Comparison of ENCODE assay signal across 24 cellular contexts in the genomic region with DNA sequence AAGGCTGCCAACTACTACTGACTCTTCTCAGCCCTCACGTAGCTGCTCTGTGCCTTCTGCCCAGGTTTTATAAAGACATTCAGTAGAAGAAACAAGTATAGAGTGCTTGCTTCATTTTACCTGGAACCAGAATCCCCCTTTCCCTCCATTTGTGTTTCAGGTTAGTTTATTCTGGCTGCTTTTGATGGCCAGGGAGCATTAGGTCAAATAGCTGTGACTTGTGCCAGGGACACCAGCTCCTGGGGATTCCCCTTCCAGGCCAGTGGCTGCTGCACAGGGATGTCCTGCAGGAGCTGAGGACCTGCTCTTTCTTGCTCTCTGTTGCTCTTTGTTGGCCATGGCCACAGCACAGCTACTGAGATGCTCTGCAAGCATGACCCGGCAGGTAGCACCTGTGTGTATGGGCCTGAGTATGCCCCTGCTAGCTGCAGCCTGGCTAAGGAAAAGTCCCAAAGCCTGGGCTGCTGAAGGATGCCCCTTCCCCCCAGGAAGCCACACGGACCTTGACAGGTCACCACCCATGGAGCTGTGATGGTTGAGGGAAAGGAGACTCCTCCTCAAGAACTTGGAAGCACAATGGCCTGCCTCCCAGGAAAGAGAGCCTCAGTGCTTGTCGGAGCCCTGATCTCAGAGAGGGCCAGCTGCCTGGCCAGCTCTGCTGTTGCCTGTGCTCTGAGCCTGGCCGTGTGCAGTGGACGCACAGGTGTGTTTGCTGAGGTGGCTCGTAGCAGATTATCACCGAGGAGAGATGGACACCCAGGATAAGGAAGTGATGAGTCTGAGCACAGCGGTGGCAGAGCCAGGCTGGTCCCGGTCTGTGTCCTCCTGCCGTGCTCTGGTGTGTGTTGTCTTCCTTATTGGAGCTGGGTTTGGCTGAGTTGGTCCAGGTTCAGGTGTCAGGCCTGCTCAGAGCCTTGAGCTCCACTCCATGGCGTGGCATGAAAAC.
A peak's percentile ranks its signal among the peaks of the same experiment; 100 is the strongest.
DNase-seq lines count a peak whose midpoint lies in the region; ATAC-seq, FAIRE-seq and TF ChIP-seq lines count a peak whose summit lies in the region.
"Had no signal": no experiment of that assay in that cellular context is flagged by ENCODE, and none has a peak within 500 bp of the region (broad histone marks: within the 10 kb centered on the region; RNA-seq: fewer than 3 reads in every experiment).

No MANE protein-coding gene starts in this region.

- no peaks in the 10 kb centered on the region for H3K79me2 ChIP-seq in H9 (ENCODE audit: insufficient read depth, low read length)

- H3K27ac ChIP-seq in H9 (ENCODE audit: insufficient read length, low read depth, low read length): no peak overlapping the region
- H3K27ac ChIP-seq in kidney (ENCODE audit: low read depth in 2 of 2, low read length in 2 of 2): no peak overlapping the region
- H3K27ac ChIP-seq: body of pancreas had no signal

- no peak overlapping the region for H3K4me3 ChIP-seq in kidney (ENCODE audit: low read length in 2 of 2)
- H3K4me3 ChIP-seq: body of pancreas, HAP-1, mucosa of descending colon had no signal

- no peak overlapping the region for H2BK20ac ChIP-seq in H9 (ENCODE audit: low read depth, low read length, poor library complexity, severe bottlenecking)

- no peak overlapping the region for H2BK15ac ChIP-seq in H9 (ENCODE audit: low read depth, low read length)

- no peak overlapping the region for H3K4me2 ChIP-seq in H9 (ENCODE audit: insufficient read depth, insufficient read length, low read length)

- H3K27me3 Mint-ChIP-seq in activated CD4-positive, alpha-beta memory T cell treated with anti-CD3 and anti-CD28 coated beads, Interleukin-2, amount 10 ng/mL, durations not matched to agents 7 days and 5 days: no peaks in the 10 kb centered on the region
- no peaks in the 10 kb centered on the region for H3K27me3 Mint-ChIP-seq in activated CD4-positive, alpha-beta memory T cell treated with anti-CD3 and anti-CD28 coated beads for 36 hours
- peaks cover 3% of the 10 kb centered on the region; the same call in 1 of the 2 replicates for H3K27me3 Mint-ChIP-seq in H9 (ENCODE audit: low read depth)
- H3K27me3 Mint-ChIP-seq: B cell; stimulated activated naive CD8-positive, alpha-beta T cell treated with anti-CD3 and anti-CD28 coated beads, Interleukin-15, Interleukin-2, amounts not matched to agents 100 ng/mL and 50 ng/mL, for 24 hours; type B pancreatic cell had no signal

- H4K91ac ChIP-seq in H9 (ENCODE audit: insufficient read length, low read depth, low read length): no peak overlapping the region

- no peaks in the 10 kb centered on the region for H3K23me2 ChIP-seq in H9 (ENCODE audit: insufficient read length, low read depth, low read length, poor library complexity, severe bottlenecking)

- no CpG with 5 or more reads among the region's 12 CpGs for WGBS in H9 (ENCODE audit: extremely low coverage, insufficient read length, low lambda C conversion rate)

- H3K79me1 ChIP-seq in H9 (ENCODE audit: insufficient read depth, low read depth, low read length, poor library complexity, severe bottlenecking): no peaks in the 10 kb centered on the region

- no peak overlapping the region for H3K4me3 Mint-ChIP-seq in activated CD4-positive, alpha-beta memory T cell treated with anti-CD3 and anti-CD28 coated beads, Interleukin-2, amount 10 ng/mL, durations not matched to agents 7 days and 5 days
- H3K4me3 Mint-ChIP-seq in activated CD4-positive, alpha-beta memory T cell treated with anti-CD3 and anti-CD28 coated beads for 36 hours: no peak overlapping the region
- H3K4me3 Mint-ChIP-seq in H9: no peak overlapping the region
- H3K4me3 Mint-ChIP-seq: B cell; stimulated activated naive CD8-positive, alpha-beta T cell treated with anti-CD3 and anti-CD28 coated beads, Interleukin-15, Interleukin-2, amounts not matched to agents 100 ng/mL and 50 ng/mL, for 24 hours; T-helper 2 cell treated with Interferon-gamma antibody and Interleukin-4, amounts not matched to agents 5 μg/mL and 100 μg/mL, for 36 hours; type B pancreatic cell had no signal

- H4K20me1 ChIP-seq in H9 (ENCODE audit: control insufficient read depth, insufficient read depth, insufficient read length): no peaks in the 10 kb centered on the region

- intact Hi-C loops in activated CD4-positive, alpha-beta memory T cell treated with anti-CD3 and anti-CD28 coated beads for 36 hours (cut with micrococcal nuclease): no loop called here
- intact Hi-C loops in kidney (cut with DNase I): no loop called here
- intact Hi-C loops in posterior vena cava (cut with DNase I): no loop called here

- no peaks in the 10 kb centered on the region for H3K27me3 ChIP-seq in H9 (ENCODE audit: insufficient read depth, low read length)
- H3K27me3 ChIP-seq: body of pancreas had no signal

- no peak overlapping the region for H2BK120ac ChIP-seq in H9 (ENCODE audit: low read depth, low read length, poor library complexity, severe bottlenecking)

- H3T11ph ChIP-seq in H9 (ENCODE audit: low read length): no peak overlapping the region

- peaks cover 0 to 4% of the 10 kb centered on the region in 2 donors for H3K36me3 ChIP-seq in kidney (ENCODE audit: control insufficient read depth in 1 of 2, insufficient read depth in 2 of 2, low read length in 2 of 2)
- H3K36me3 ChIP-seq: HAP-1 had no signal

- peak; percentile 4 for DNase-seq in activated CD4-positive, alpha-beta memory T cell treated with anti-CD3 and anti-CD28 coated beads, Interleukin-2, amount 10 ng/mL, durations not matched to agents 7 days and 5 days
- DNase-seq in activated CD4-positive, alpha-beta memory T cell treated with anti-CD3 and anti-CD28 coated beads for 36 hours: no peak
- DNase-seq in H9 (peak; percentile 19), kidney (peak; percentile 52), posterior vena cava (ENCODE audit: low spot score) (peak; percentile 65), ACHN (no peak)
- DNase-seq: cortex of kidney; GDM1; glutamatergic neuron; MM.1S; NCI-H1436 treated with DMSO at 0.1 percent for 48 hours; NCI-H526; stimulated activated CD4-positive, alpha-beta T cell treated with anti-CD3 and anti-CD28 coated beads, Interleukin-4, amount 100 ng/mL, for 24 hours had no signal

- H3K9me3 Mint-ChIP-seq in activated CD4-positive, alpha-beta memory T cell treated with anti-CD3 and anti-CD28 coated beads, Interleukin-2, amount 10 ng/mL, durations not matched to agents 7 days and 5 days: peaks cover 7% of the 10 kb centered on the region
- H3K9me3 Mint-ChIP-seq in activated CD4-positive, alpha-beta memory T cell treated with anti-CD3 and anti-CD28 coated beads for 36 hours: peaks cover 40% of the 10 kb centered on the region
- peaks cover 22 to 26% of the 10 kb centered on the region in 2 experiments for H3K9me3 Mint-ChIP-seq in H9
- H3K9me3 Mint-ChIP-seq: type B pancreatic cell had no signal

- no peaks in the 10 kb centered on the region for H3K4me1 ChIP-seq in H9 (ENCODE audit: insufficient read depth, low read length)
- peaks cover 0 to 3% of the 10 kb centered on the region in 2 donors for H3K4me1 ChIP-seq in kidney (ENCODE audit: control insufficient read depth in 1 of 2, insufficient read depth in 1 of 2, low read depth in 1 of 2, low read length in 2 of 2)
- H3K4me1 ChIP-seq: HAP-1 had no signal

- no peaks in the 10 kb centered on the region for H3K9me3 ChIP-seq in H9 (ENCODE audit: control insufficient read depth, low read depth, low read length)
- peaks cover 0 to 22% of the 10 kb centered on the region in 2 donors for H3K9me3 ChIP-seq in kidney (ENCODE audit: control insufficient read depth in 1 of 2, low read length in 2 of 2)
- H3K9me3 ChIP-seq: body of pancreas, HAP-1 had no signal

- in situ Hi-C loops in ACHN (cut with HindIII; ENCODE audit: low pct_ligation_motif_present, low pct_unique_long_range_greater_than_20kb, low sequenced_read_pairs): no loop called here

- POLR2A ChIA-PET in activated CD4-positive, alpha-beta memory T cell treated with anti-CD3 and anti-CD28 coated beads, Interleukin-2, amount 10 ng/mL, durations not matched to agents 7 days and 5 days (lab: Charles Lee): no interaction called here
- POLR2A ChIA-PET in activated CD4-positive, alpha-beta memory T cell treated with anti-CD3 and anti-CD28 coated beads for 36 hours (lab: Charles Lee): no interaction called here

- peaks cover 10% of the 10 kb centered on the region for H3K36me3 Mint-ChIP-seq in activated CD4-positive, alpha-beta memory T cell treated with anti-CD3 and anti-CD28 coated beads, Interleukin-2, amount 10 ng/mL, durations not matched to agents 7 days and 5 days (ENCODE audit: low read depth)
- peaks cover 61% of the 10 kb centered on the region for H3K36me3 Mint-ChIP-seq in activated CD4-positive, alpha-beta memory T cell treated with anti-CD3 and anti-CD28 coated beads for 36 hours
- H3K36me3 Mint-ChIP-seq in H9 (ENCODE audit: insufficient read depth in 1 of 3, low read depth in 3 of 3): peaks cover 3 to 29% (median 20%) of the 10 kb centered on the region in 3 experiments; a peak in 5 of 7 replicates
- H3K36me3 Mint-ChIP-seq: type B pancreatic cell had no signal

- no peak overlapping the region for H3K27ac Mint-ChIP-seq in activated CD4-positive, alpha-beta memory T cell treated with anti-CD3 and anti-CD28 coated beads, Interleukin-2, amount 10 ng/mL, durations not matched to agents 7 days and 5 days
- no peak overlapping the region for H3K27ac Mint-ChIP-seq in activated CD4-positive, alpha-beta memory T cell treated with anti-CD3 and anti-CD28 coated beads for 36 hours
- no peak overlapping the region for H3K27ac Mint-ChIP-seq in H9
- H3K27ac Mint-ChIP-seq: B cell; stimulated activated naive CD8-positive, alpha-beta T cell treated with anti-CD3 and anti-CD28 coated beads, Interleukin-15, Interleukin-2, amounts not matched to agents 100 ng/mL and 50 ng/mL, for 24 hours; T-helper 2 cell treated with Interferon-gamma antibody and Interleukin-4, amounts not matched to agents 5 μg/mL and 100 μg/mL, for 36 hours; type B pancreatic cell had no signal

- no peak overlapping the region for H2BK5ac ChIP-seq in H9 (ENCODE audit: insufficient read length, low read length)

- TF ChIP-seq CTCF in H9 (conservative IDR thresholded peaks at IDR 0.05) (no peak), kidney (IDR thresholded peaks at IDR 0.05; ENCODE audit: borderline replicate concordance, extremely low read depth, insufficient read depth) (no peak)

- H3K9ac ChIP-seq in H9 (ENCODE audit: extremely low read depth, insufficient read length, low read length) (no peak overlapping the region), kidney (ENCODE audit: low read length in 2 of 2) (no peak overlapping the region)

- H4K8ac ChIP-seq in H9 (replicated peaks; ENCODE audit: insufficient read length, low read depth, low read length): no peak overlapping the region

- H3K56ac ChIP-seq in H9 (ENCODE audit: insufficient read length, low read depth, low read length): no peak overlapping the region

- H2BK12ac ChIP-seq in H9 (ENCODE audit: insufficient read length, low read depth, low read length): no peak overlapping the region

- no peak overlapping the region for H2AFZ ChIP-seq in H9 (ENCODE audit: low read length)

- no peak overlapping the region for H3K4ac ChIP-seq in H9 (ENCODE audit: low read depth, low read length)

- no peak overlapping the region for H4K5ac ChIP-seq in H9 (ENCODE audit: insufficient read length, low read depth, low read length)

- CTCF ChIA-PET in activated CD4-positive, alpha-beta memory T cell treated with anti-CD3 and anti-CD28 coated beads, Interleukin-2, amount 10 ng/mL, durations not matched to agents 7 days and 5 days (lab: Charles Lee): no interaction called here
- CTCF ChIA-PET in activated CD4-positive, alpha-beta memory T cell treated with anti-CD3 and anti-CD28 coated beads for 36 hours (lab: Charles Lee): no interaction called here

- H3K23ac ChIP-seq in H9 (ENCODE audit: insufficient read length, low read depth, low read length): no peak overlapping the region

- no peak for FAIRE-seq in kidney (lab: Jason Lieb, UNC)

- H3K4me1 Mint-ChIP-seq in activated CD4-positive, alpha-beta memory T cell treated with anti-CD3 and anti-CD28 coated beads, Interleukin-2, amount 10 ng/mL, durations not matched to agents 7 days and 5 days: peaks cover 6% of the 10 kb centered on the region
- H3K4me1 Mint-ChIP-seq in activated CD4-positive, alpha-beta memory T cell treated with anti-CD3 and anti-CD28 coated beads for 36 hours (ENCODE audit: low read depth): peaks cover 5% of the 10 kb centered on the region
- H3K4me1 Mint-ChIP-seq in H9: peaks cover 0 to 6% of the 10 kb centered on the region in 2 experiments; a peak in 1 of 4 replicates

- no peak overlapping the region for H2AK5ac ChIP-seq in H9 (ENCODE audit: insufficient read length, low read length)

- H3K18ac ChIP-seq in H9 (ENCODE audit: insufficient read length, low read depth, low read length): no peak overlapping the region

- H3K14ac ChIP-seq in H9 (ENCODE audit: insufficient read depth, low read length): no peak overlapping the region

- no peak for ATAC-seq in GM18519 (IDR thresholded peaks at IDR 0.05; ENCODE audit: low FRiP score, unreplicated experiment)
- ATAC-seq in GM18498 (IDR thresholded peaks at IDR 0.05; ENCODE audit: unreplicated experiment): no peak
- ATAC-seq: body of pancreas, left colon, mucosa of descending colon, SK-N-SH treated with all-trans-retinoic acid at 6 μM for 48 hours had no signal

Comparison
In these comparisons a context has a peak if more than half of its experiments do, and no peak if none do; other contexts are left out.
1. DNase-seq: peak in activated CD4-positive, alpha-beta memory T cell treated with anti-CD3 and anti-CD28 coated beads, Interleukin-2, amount 10 ng/mL, durations not matched to agents 7 days and 5 days (single experiment), H9 (single experiment), kidney (single experiment) and posterior vena cava (single experiment); none in activated CD4-positive, alpha-beta memory T cell treated with anti-CD3 and anti-CD28 coated beads for 36 hours (single experiment) and ACHN (single experiment).